ENCODE assay signal across 9 cellular contexts in genomic region chr11:57751676-57752253, GRCh38. TPM values are rescaled to one million over a fixed set of nuclear protein-coding genes. Genes with fewer than 3 reads are reported as not detected.
DNase-seq lines count a peak whose midpoint lies in the region; ATAC-seq and TF ChIP-seq lines count a peak whose summit lies in the region.
"Had no signal": no experiment of that assay in that cellular context is flagged by ENCODE, and none has a peak within 500 bp of the region (broad histone marks: within the 10 kb centered on the region; RNA-seq: fewer than 3 reads in every experiment).

A gene with protein sequence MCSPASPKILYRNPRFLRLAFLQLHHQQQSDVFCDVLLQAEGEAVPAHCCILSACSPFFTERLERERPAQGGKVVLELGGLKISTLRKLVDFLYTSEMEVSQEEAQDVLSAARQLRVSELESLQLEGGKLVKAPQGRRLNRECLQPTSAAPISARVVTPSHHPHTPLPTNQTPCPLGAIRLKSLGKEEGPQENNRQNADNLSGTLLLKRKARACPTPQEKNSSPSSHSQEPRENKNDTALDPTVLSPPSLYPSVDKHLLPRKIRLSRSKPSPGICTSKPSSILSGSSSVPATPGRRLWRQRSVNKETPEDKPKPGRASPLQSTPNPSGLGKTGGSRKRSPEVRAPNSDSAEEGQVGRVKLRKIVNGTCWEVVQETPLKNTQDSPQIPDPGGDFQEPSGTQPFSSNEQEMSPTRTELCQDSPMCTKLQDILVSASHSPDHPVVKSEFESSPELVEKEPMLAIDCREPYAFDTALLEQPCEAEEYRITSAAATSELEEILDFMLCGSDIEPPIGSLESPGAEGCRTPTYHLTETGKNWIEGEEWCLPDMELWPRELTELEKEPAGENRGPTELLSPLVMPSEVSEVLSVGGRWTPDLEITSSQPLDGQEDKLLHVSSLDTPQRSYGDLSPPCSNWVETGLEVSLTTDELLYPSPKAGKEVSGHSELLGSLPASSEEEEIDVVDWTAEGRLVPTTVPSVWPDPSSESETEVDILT (minus strand): TSS chr11:57751819. CDS start chr11:57751188, 631 bp downstream.

- no peaks in the 10 kb centered on the region for H3K9me3 ChIP-seq in OCI-LY7 (ENCODE audit: low read length)
- H3K9me3 ChIP-seq in endodermal cell (ENCODE audit: control insufficient read depth, low read length): no peaks in the 10 kb centered on the region

- POLR2A ChIA-PET in OCI-LY7 (lab: Charles Lee): interaction anchor here (0.7 to 1.2 kb wide), 2 partner anchors 49 to 115 kb away, joined by 3 to 4 read pairs; no protein-coding TSS in a partner anchor

- H3K36me3 Mint-ChIP-seq in endodermal cell (ENCODE audit: low read depth): peaks cover 2% of the 10 kb centered on the region

- H3K4me3 Mint-ChIP-seq in endodermal cell: no peak within 1 kb of the TSS

- H4K20me1 ChIP-seq in OCI-LY7 (ENCODE audit: insufficient read depth, low read length): no peaks in the 10 kb centered on the region

- no peak within 1 kb of the TSS for H3K4me2 ChIP-seq in OCI-LY7 (ENCODE audit: low read length)

- CTCF ChIA-PET in OCI-LY7 (lab: Charles Lee; ENCODE audit: unreplicated experiment): no interaction called here

- DNase-seq in AML-193 (lab: John Stamatoyannopoulos, UW): peak; percentile 8 to 42
- peak; percentile 41 for DNase-seq in OCI-LY7 (ENCODE audit: low spot score)
- peak; percentile 80 for DNase-seq in endodermal cell
- DNase-seq in myocyte (ENCODE audit: low read depth): peak; percentile 58
- DNase-seq in activated CD4-positive, alpha-beta T cell treated with anti-CD3 and anti-CD28 coated beads, Interleukin-2, amount 50 U/mL, for 4 hours: no peak

- H3K9me2 ChIP-seq in OCI-LY7 (ENCODE audit: insufficient read depth, low read length): no peaks in the 10 kb centered on the region

- no TSS peak for BruUV-seq in OCI-LY7 (replicated peaks; lab: Mats Ljungman, UMichigan)

- H3K9ac ChIP-seq in endodermal cell (ENCODE audit: extremely low read depth, low read length, poor library complexity, severe bottlenecking): no peak within 1 kb of the TSS

- H3K4me1 ChIP-seq in OCI-LY7 (ENCODE audit: insufficient read depth, low read length, poor library complexity, severe bottlenecking) (no peaks in the 10 kb centered on the region), endodermal cell (ENCODE audit: control insufficient read depth, insufficient read depth, low read length) (no peaks in the 10 kb centered on the region)

- 55 to 66% methylated on average over 7 to 10 of the region's 10 CpGs for WGBS in endodermal cell (ENCODE audit: insufficient coverage in 1 of 2, insufficient read length in 1 of 2), 2 experiments

- H3K27me3 ChIP-seq in endodermal cell (ENCODE audit: control insufficient read depth, insufficient read depth, low read length, poor library complexity, severe bottlenecking): no peaks in the 10 kb centered on the region

- TF ChIP-seq CTCF in OCI-LY7 (conservative IDR thresholded peaks at IDR 0.05; ENCODE audit: low read length) (peak; percentile 72), endodermal cell (conservative IDR thresholded peaks at IDR 0.05) (peak; percentile 87)

- H3K27ac ChIP-seq in OCI-LY7 (ENCODE audit: low read depth, low read length, poor library complexity, severe bottlenecking) (no peak within 1 kb of the TSS), endodermal cell (ENCODE audit: low read depth, low read length) (no peak within 1 kb of the TSS)

- no peaks in the 10 kb centered on the region for H3K27me3 Mint-ChIP-seq in endodermal cell (ENCODE audit: insufficient read depth)

- H3K4me1 Mint-ChIP-seq in endodermal cell: peaks cover 20% of the 10 kb centered on the region

- H2AFZ ChIP-seq in OCI-LY7 (ENCODE audit: low read length): no peak within 1 kb of the TSS

- H3K27ac Mint-ChIP-seq in endodermal cell: no peak within 1 kb of the TSS

- peak; percentile 58 for ATAC-seq in GM21529 (IDR thresholded peaks at IDR 0.05; ENCODE audit: unreplicated experiment)
- ATAC-seq in HG03139 (IDR thresholded peaks at IDR 0.05; ENCODE audit: unreplicated experiment): no peak
- no peak for ATAC-seq in GM21786 (IDR thresholded peaks at IDR 0.05; ENCODE audit: unreplicated experiment)

- peaks cover 13% of the 10 kb centered on the region for H3K36me3 ChIP-seq in OCI-LY7 (ENCODE audit: insufficient read depth, low read length)
- peaks cover 5% of the 10 kb centered on the region for H3K36me3 ChIP-seq in endodermal cell (ENCODE audit: control insufficient read depth, insufficient read depth, low read length)

- no peaks in the 10 kb centered on the region for H3K79me2 ChIP-seq in OCI-LY7 (ENCODE audit: insufficient read depth, low read depth, low read length)

- intact Hi-C loops in OCI-LY7 (cut with micrococcal nuclease; ENCODE audit: unreplicated experiment): no loop called here

- H3K4me3 ChIP-seq in OCI-LY7 (ENCODE audit: low read depth, low read length, poor library complexity, severe bottlenecking) (no peak within 1 kb of the TSS), endodermal cell (ENCODE audit: low read length) (no peak within 1 kb of the TSS)

- no peaks in the 10 kb centered on the region for H3K9me3 Mint-ChIP-seq in endodermal cell

RNA-seq across cellular contexts. Expression of the gene that starts here (rescaled TPM):
- not detected in 2 replicates for total RNA-seq in OCI-LY7 (2014; rRNA removed; shearing (Covaris generic))
- total RNA-seq in OCI-LY7 (2022): not detected in 2 replicates
- not detected for total RNA-seq in endodermal cell
- not detected for polyA plus RNA-seq in endodermal cell (2013, experiment 1 of 2)
- polyA plus RNA-seq in endodermal cell (2013, experiment 2 of 2): not detected
- total RNA-seq in myocyte: not detected in 2 replicates
- polyA plus RNA-seq in myocyte (2012): 0.23 TPM
- total RNA-seq: temporal lobe had no signal

Comparison
In these comparisons a context has a peak if more than half of its experiments do, and no peak if none do; other contexts are left out.
1. Peak in DNase-seq in OCI-LY7; RNA of the gene not detected or under 1 TPM.
2. Peak in DNase-seq in endodermal cell; RNA of the gene not detected or under 1 TPM.
3. Peak in DNase-seq in myocyte; RNA of the gene not detected or under 1 TPM.
4. DNase-seq: peak in AML-193 (2 of 2); none in activated CD4-positive, alpha-beta T cell treated with anti-CD3 and anti-CD28 coated beads, Interleukin-2, amount 50 U/mL, for 4 hours (0 of 2).